ENCODE assay signal across 2 cellular contexts in the genomic region with DNA sequence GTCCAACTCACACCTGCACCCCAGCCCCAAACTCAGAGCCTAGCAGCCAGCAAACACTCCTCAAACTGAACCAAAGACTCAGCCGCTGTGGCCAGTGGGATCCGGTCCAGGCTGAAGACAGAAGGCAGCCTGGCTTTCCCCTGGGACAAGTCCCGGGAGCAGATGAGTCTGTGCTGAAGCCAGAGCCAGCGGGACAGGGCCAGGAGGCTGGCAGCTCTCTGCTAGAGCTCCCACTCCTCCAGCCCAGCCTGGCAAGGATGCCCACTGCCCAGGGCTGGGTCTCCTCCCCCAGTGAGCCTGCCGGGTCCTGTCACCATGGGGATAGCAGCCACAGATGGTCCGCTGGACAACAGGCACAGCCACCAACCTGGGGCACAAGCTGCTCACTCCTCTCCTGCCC.
TF ChIP-seq lines count a peak whose summit lies in the region.

No MANE protein-coding gene starts in this region.

TF ChIP-seq in IMR-90, 13 proteins besides CTCF, POLR2A, EP300 and RAD21:
- no peak for TF ChIP-seq RCOR1 (IDR thresholded peaks at IDR 0.05; ENCODE audit: insufficient replicate concordance, low read length)
- TF ChIP-seq SMC3 (IDR thresholded peaks at IDR 0.05; ENCODE audit: low read depth, low read length) = no peak
- no peak for TF ChIP-seq BHLHE40 (IDR thresholded peaks at IDR 0.05; ENCODE audit: low read depth, low read length)
TF ChIP-seq in IMR-90: peak in this region for 0.

TF ChIP-seq in HepG2, 621 proteins besides CTCF, POLR2A, EP300 and RAD21:
- TF ChIP-seq ERF (CRISPR knock-in tag; IDR thresholded peaks at IDR 0.05) = no peak
- no peak for TF ChIP-seq HDAC1 (CRISPR knock-in tag; IDR thresholded peaks at IDR 0.05)
- no peak for TF ChIP-seq ZSCAN9 (CRISPR knock-in tag; IDR thresholded peaks at IDR 0.05; ENCODE audit: borderline replicate concordance)
- no peak for TF ChIP-seq ARNTL (CRISPR knock-in tag; IDR thresholded peaks at IDR 0.05)
- TF ChIP-seq TAF15 (IDR thresholded peaks at IDR 0.05; ENCODE audit: low read depth, low read length, poor library complexity, severe bottlenecking) = no peak
- TF ChIP-seq ASH2L (IDR thresholded peaks at IDR 0.05; ENCODE audit: insufficient read length, low read depth, low read length) = no peak
- TF ChIP-seq ZFP37 (CRISPR knock-in tag; IDR thresholded peaks at IDR 0.05; ENCODE audit: borderline replicate concordance) = no peak
- TF ChIP-seq HCFC1 (IDR thresholded peaks at IDR 0.05; ENCODE audit: low read depth, low read length) = no peak
- TF ChIP-seq ZNF850 (CRISPR knock-in tag; conservative IDR thresholded peaks at IDR 0.05) = no peak
- TF ChIP-seq ZNF335 (CRISPR knock-in tag; IDR thresholded peaks at IDR 0.05) = no peak
- no peak for TF ChIP-seq ZNF329 (CRISPR knock-in tag; IDR thresholded peaks at IDR 0.05; ENCODE audit: low read depth)
- TF ChIP-seq SP5 (CRISPR knock-in tag; IDR thresholded peaks at IDR 0.05; ENCODE audit: borderline replicate concordance, low read depth) = no peak
- no peak for TF ChIP-seq DPF2 (CRISPR knock-in tag; IDR thresholded peaks at IDR 0.05; ENCODE audit: borderline replicate concordance, low read depth)
- no peak for TF ChIP-seq LCORL (IDR thresholded peaks at IDR 0.05)
- no peak for TF ChIP-seq LCORL (CRISPR knock-in tag; IDR thresholded peaks at IDR 0.05)
- TF ChIP-seq PPARG (CRISPR knock-in tag; conservative IDR thresholded peaks at IDR 0.05) = no peak
- TF ChIP-seq, protein P1, sequence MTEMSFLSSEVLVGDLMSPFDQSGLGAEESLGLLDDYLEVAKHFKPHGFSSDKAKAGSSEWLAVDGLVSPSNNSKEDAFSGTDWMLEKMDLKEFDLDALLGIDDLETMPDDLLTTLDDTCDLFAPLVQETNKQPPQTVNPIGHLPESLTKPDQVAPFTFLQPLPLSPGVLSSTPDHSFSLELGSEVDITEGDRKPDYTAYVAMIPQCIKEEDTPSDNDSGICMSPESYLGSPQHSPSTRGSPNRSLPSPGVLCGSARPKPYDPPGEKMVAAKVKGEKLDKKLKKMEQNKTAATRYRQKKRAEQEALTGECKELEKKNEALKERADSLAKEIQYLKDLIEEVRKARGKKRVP (CRISPR knock-in tag; IDR thresholded peaks at IDR 0.05) = no peak
- TF ChIP-seq SIN3A (IDR thresholded peaks at IDR 0.05; ENCODE audit: borderline replicate concordance, low read depth, low read length) = no peak
- TF ChIP-seq, protein P2, sequence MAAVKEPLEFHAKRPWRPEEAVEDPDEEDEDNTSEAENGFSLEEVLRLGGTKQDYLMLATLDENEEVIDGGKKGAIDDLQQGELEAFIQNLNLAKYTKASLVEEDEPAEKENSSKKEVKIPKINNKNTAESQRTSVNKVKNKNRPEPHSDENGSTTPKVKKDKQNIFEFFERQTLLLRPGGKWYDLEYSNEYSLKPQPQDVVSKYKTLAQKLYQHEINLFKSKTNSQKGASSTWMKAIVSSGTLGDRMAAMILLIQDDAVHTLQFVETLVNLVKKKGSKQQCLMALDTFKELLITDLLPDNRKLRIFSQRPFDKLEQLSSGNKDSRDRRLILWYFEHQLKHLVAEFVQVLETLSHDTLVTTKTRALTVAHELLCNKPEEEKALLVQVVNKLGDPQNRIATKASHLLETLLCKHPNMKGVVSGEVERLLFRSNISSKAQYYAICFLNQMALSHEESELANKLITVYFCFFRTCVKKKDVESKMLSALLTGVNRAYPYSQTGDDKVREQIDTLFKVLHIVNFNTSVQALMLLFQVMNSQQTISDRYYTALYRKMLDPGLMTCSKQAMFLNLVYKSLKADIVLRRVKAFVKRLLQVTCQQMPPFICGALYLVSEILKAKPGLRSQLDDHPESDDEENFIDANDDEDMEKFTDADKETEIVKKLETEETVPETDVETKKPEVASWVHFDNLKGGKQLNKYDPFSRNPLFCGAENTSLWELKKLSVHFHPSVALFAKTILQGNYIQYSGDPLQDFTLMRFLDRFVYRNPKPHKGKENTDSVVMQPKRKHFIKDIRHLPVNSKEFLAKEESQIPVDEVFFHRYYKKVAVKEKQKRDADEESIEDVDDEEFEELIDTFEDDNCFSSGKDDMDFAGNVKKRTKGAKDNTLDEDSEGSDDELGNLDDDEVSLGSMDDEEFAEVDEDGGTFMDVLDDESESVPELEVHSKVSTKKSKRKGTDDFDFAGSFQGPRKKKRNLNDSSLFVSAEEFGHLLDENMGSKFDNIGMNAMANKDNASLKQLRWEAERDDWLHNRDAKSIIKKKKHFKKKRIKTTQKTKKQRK (IDR thresholded peaks at IDR 0.05; ENCODE audit: low read length) = no peak
